In the genomic region with DNA sequence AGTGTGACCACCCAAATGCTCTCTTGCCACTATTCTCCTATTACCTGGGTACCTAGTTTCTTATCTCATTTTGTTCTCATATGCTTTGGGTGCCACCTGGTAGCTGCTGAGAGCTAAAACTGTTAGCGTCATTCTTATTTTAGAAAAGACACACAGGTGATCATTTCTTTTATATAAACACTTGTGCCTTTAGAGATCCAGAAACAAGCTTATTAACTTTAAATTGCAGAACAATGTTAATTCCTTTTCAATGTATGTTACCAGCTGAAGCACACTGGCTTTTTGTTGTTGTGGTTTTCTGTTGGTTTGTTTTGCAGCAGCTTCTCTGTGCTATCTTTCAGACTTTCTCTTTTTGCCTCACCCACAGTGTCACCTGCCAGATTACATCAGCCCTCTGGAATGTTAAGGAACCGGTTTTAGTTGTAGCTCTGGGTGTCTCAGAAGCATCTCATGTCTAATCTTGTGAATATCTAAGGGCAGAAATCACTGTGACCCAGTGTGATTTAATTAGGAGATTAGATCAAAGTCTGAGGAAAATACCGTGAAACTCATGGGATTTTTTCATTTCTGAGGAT, we compare ENCODE assay signal across 9 cellular contexts. TPM values are rescaled to one million over a fixed set of nuclear protein-coding genes. Genes with fewer than 3 reads are reported as not detected.
DNase-seq lines count a peak whose midpoint lies in the region; ATAC-seq and TF ChIP-seq lines count a peak whose summit lies in the region.
"Had no signal": no experiment of that assay in that cellular context is flagged by ENCODE, and none has a peak within 500 bp of the region (broad histone marks: within the 10 kb centered on the region; RNA-seq: fewer than 3 reads in every experiment).

No MANE protein-coding gene starts in this region.

- H3K36me3 ChIP-seq in Peyer's patch (no peaks in the 10 kb centered on the region), iPS-18a (ENCODE audit: control insufficient read depth, low read depth, low read length) (no peaks in the 10 kb centered on the region)

- POLR2A ChIA-PET in activated CD4-positive, alpha-beta T cell treated with anti-CD3 and anti-CD28 coated beads for 36 hours (lab: Charles Lee) = no interaction called here

- H3K4me3 Mint-ChIP-seq in activated CD4-positive, alpha-beta T cell treated with anti-CD3 and anti-CD28 coated beads, Interleukin-2, amount 10 ng/mL, durations not matched to agents 24 days and 14 days = peak overlapping the region; percentile 70
- H3K4me3 Mint-ChIP-seq in activated CD4-positive, alpha-beta T cell treated with anti-CD3 and anti-CD28 coated beads for 36 hours = no peak overlapping the region

- H3K27me3 ChIP-seq in Peyer's patch = no peaks in the 10 kb centered on the region
- H3K27me3 ChIP-seq in iPS-18a (ENCODE audit: control insufficient read depth, insufficient read depth, low read length) = no peaks in the 10 kb centered on the region

- peaks cover 12% of the 10 kb centered on the region for H3K4me1 Mint-ChIP-seq in activated CD4-positive, alpha-beta T cell treated with anti-CD3 and anti-CD28 coated beads, Interleukin-2, amount 10 ng/mL, durations not matched to agents 24 days and 14 days
- H3K4me1 Mint-ChIP-seq in activated CD4-positive, alpha-beta T cell treated with anti-CD3 and anti-CD28 coated beads for 36 hours = peaks cover 15% of the 10 kb centered on the region

- DNase-seq in activated CD4-positive, alpha-beta T cell treated with anti-CD3 and anti-CD28 coated beads, Interleukin-2, amount 10 ng/mL, durations not matched to agents 24 days and 14 days = peak; percentile 63
- DNase-seq in activated CD4-positive, alpha-beta T cell treated with anti-CD3 and anti-CD28 coated beads for 36 hours = no peak
- DNase-seq in Peyer's patch (peak in 1 of 3 donors; percentile 83), ureter (ENCODE audit: low spot score) (peak; percentile 60), HUDEP-2 (lab: John Stamatoyannopoulos, UW; ENCODE audit: unreplicated experiment in 76 of 76) (no peak), hepatic stellate cell (ENCODE audit: low spot score) (no peak), NCI-H1092 (lab: John Stamatoyannopoulos, UW) (no peak)
- DNase-seq: activated naive CD4-positive, alpha-beta T cell had no signal

- intact Hi-C loops in activated CD4-positive, alpha-beta T cell treated with anti-CD3 and anti-CD28 coated beads, Interleukin-2, amount 10 ng/mL, durations not matched to agents 24 days and 14 days (cut with micrococcal nuclease) = no loop called here
- intact Hi-C loops in activated CD4-positive, alpha-beta T cell treated with anti-CD3 and anti-CD28 coated beads for 36 hours (cut with DNase I, micrococcal nuclease) = loop anchor here in 1 of 2 experiments (5.0 kb wide), 1 partner anchor 43 kb away; no protein-coding TSS in a partner anchor

- no peak for ATAC-seq in activated CD4-positive, alpha-beta T cell treated with anti-CD3 and anti-CD28 coated beads for 36 hours

- peak overlapping the region in 3 of 4 donors; percentile 49 to 77 (median 62) for H3K27ac ChIP-seq in Peyer's patch
- H3K27ac ChIP-seq in iPS-18a (ENCODE audit: low read length) = peak overlapping the region; percentile 62

- H3K27me3 Mint-ChIP-seq in activated CD4-positive, alpha-beta T cell treated with anti-CD3 and anti-CD28 coated beads, Interleukin-2, amount 10 ng/mL, durations not matched to agents 24 days and 14 days = no peaks in the 10 kb centered on the region
- H3K27me3 Mint-ChIP-seq in activated CD4-positive, alpha-beta T cell treated with anti-CD3 and anti-CD28 coated beads for 36 hours = no peaks in the 10 kb centered on the region

- CTCF ChIA-PET in activated CD4-positive, alpha-beta T cell treated with anti-CD3 and anti-CD28 coated beads for 36 hours (lab: Charles Lee) = interaction anchor here (0.8 to 1.2 kb wide), 3 partner anchors 10 to 193 kb away, joined by 3 read pairs; no protein-coding TSS in a partner anchor

- H3K9me3 ChIP-seq in Peyer's patch (no peaks in the 10 kb centered on the region), iPS-18a (ENCODE audit: control insufficient read depth, low read depth, low read length) (no peaks in the 10 kb centered on the region)

- peak overlapping the region; percentile 33 for H3K9ac ChIP-seq in iPS-18a (ENCODE audit: low read length)

- no peak overlapping the region for H3K27ac Mint-ChIP-seq in activated CD4-positive, alpha-beta T cell treated with anti-CD3 and anti-CD28 coated beads, Interleukin-2, amount 10 ng/mL, durations not matched to agents 24 days and 14 days
- H3K27ac Mint-ChIP-seq in activated CD4-positive, alpha-beta T cell treated with anti-CD3 and anti-CD28 coated beads for 36 hours = no peak overlapping the region

- H3K4me1 ChIP-seq in Peyer's patch (peaks cover 0 to 15% (median 0%) of the 10 kb centered on the region in 4 donors), iPS-18a (ENCODE audit: control insufficient read depth, low read depth, low read length) (peaks cover 23% of the 10 kb centered on the region)

- no peak for TF ChIP-seq POLR2A in Peyer's patch (IDR thresholded peaks at IDR 0.05)

- no peaks in the 10 kb centered on the region for H3K9me3 Mint-ChIP-seq in activated CD4-positive, alpha-beta T cell treated with anti-CD3 and anti-CD28 coated beads, Interleukin-2, amount 10 ng/mL, durations not matched to agents 24 days and 14 days
- no peaks in the 10 kb centered on the region for H3K9me3 Mint-ChIP-seq in activated CD4-positive, alpha-beta T cell treated with anti-CD3 and anti-CD28 coated beads for 36 hours (ENCODE audit: low read depth)

- no peak for TF ChIP-seq CTCF in Peyer's patch (IDR thresholded peaks at IDR 0.05)

- H3K36me3 Mint-ChIP-seq in activated CD4-positive, alpha-beta T cell treated with anti-CD3 and anti-CD28 coated beads, Interleukin-2, amount 10 ng/mL, durations not matched to agents 24 days and 14 days (ENCODE audit: low read depth) = peaks cover 84% of the 10 kb centered on the region
- peaks cover 83% of the 10 kb centered on the region for H3K36me3 Mint-ChIP-seq in activated CD4-positive, alpha-beta T cell treated with anti-CD3 and anti-CD28 coated beads for 36 hours (ENCODE audit: low read depth)

- peak overlapping the region in 2 of 4 donors; percentile 1 to 4 for H3K4me3 ChIP-seq in Peyer's patch
- H3K4me3 ChIP-seq in iPS-18a (ENCODE audit: low read length) = peak overlapping the region; percentile 3

RNA-seq across cellular contexts. Expression of gene SLC19A2, which starts 43.4 kb away (rescaled TPM):
- 12.1 and 12.2 TPM in 2 replicates for total RNA-seq in activated CD4-positive, alpha-beta T cell treated with anti-CD3 and anti-CD28 coated beads, Interleukin-2, amount 10 ng/mL, durations not matched to agents 24 days and 14 days
- 1 to 10 TPM; 4.0 to 4.4 TPM for total RNA-seq in activated CD4-positive, alpha-beta T cell treated with anti-CD3 and anti-CD28 coated beads for 36 hours
- total RNA-seq in Peyer's patch = 10 to 100 TPM in 2 of 4 donors, 1 to 10 TPM in 2; 7.2 to 14.9 (median 10.9) TPM
- 20.9 TPM for total RNA-seq in ureter

RNA-seq across cellular contexts. Expression of gene F5, which starts 57.1 kb away (rescaled TPM):
- 46.3 and 51.3 TPM in 2 replicates for total RNA-seq in activated CD4-positive, alpha-beta T cell treated with anti-CD3 and anti-CD28 coated beads, Interleukin-2, amount 10 ng/mL, durations not matched to agents 24 days and 14 days
- 10 to 100 TPM; 49.8 to 57.8 TPM for total RNA-seq in activated CD4-positive, alpha-beta T cell treated with anti-CD3 and anti-CD28 coated beads for 36 hours
- under 1 TPM in 3 of 4 donors, not detected in 1; 0.18 to 0.80 (median 0.28) TPM for total RNA-seq in Peyer's patch
- 1.7 TPM for total RNA-seq in ureter

Comparison
In these comparisons a context has a peak if more than half of its experiments do, and no peak if none do; other contexts are left out.
1. DNase-seq: peak in activated CD4-positive, alpha-beta T cell treated with anti-CD3 and anti-CD28 coated beads, Interleukin-2, amount 10 ng/mL, durations not matched to agents 24 days and 14 days (single experiment) and ureter (single experiment); none in activated CD4-positive, alpha-beta T cell treated with anti-CD3 and anti-CD28 coated beads for 36 hours (single experiment), HUDEP-2 (0 of 76), hepatic stellate cell (single experiment) and NCI-H1092 (single experiment).
2. RNA of gene F5, which starts 57.1 kb away (total RNA-seq): 49.8 to 57.8 TPM in activated CD4-positive, alpha-beta T cell treated with anti-CD3 and anti-CD28 coated beads for 36 hours and 46.3 to 51.3 TPM in activated CD4-positive, alpha-beta T cell treated with anti-CD3 and anti-CD28 coated beads, Interleukin-2, amount 10 ng/mL, durations not matched to agents 24 days and 14 days; 1.7 TPM in ureter (single experiment) and 0.18 to 0.80 TPM in Peyer's patch; every median in the first group is over 10 times any median in the second.